In genomic region chr20:3111507-3111906, GRCh38 we compare ENCODE assay signal across 1 cellular context.
TF ChIP-seq lines count a peak whose summit lies in the region.

No MANE protein-coding gene starts in this region.

TF ChIP-seq in K562, 482 proteins besides CTCF, POLR2A, EP300 and RAD21:
- no peak for TF ChIP-seq ZNF449 (CRISPR knock-in tag; IDR thresholded peaks at IDR 0.05)
- peak; percentile 73 for TF ChIP-seq ZFP36 (IDR thresholded peaks at IDR 0.05; ENCODE audit: low read depth, low read length, partially characterized antibody)
